Comparison of ENCODE assay signal across 8 cellular contexts in genomic region chr3:175464362-175464761, GRCh38.
"Had no signal": no experiment of that assay in that cellular context is flagged by ENCODE, and none has a peak within 500 bp of the region (broad histone marks: within the 10 kb centered on the region; RNA-seq: fewer than 3 reads in every experiment).

No MANE protein-coding gene starts in this region.

- H3K9me3 ChIP-seq: HAP-1 had no signal

- DNase-seq: GM23248, GOT3, H7, HFFc6, IMR-90 had no signal

- H3K4me3 ChIP-seq: GM23248, HAP-1, K562 had no signal

- ATAC-seq: HCT116, K562 had no signal

- H3K27ac ChIP-seq: GM23248 had no signal

- H3K4me1 ChIP-seq: HAP-1 had no signal

- H3K36me3 ChIP-seq: HAP-1 had no signal
